In genomic region chr16:14545346-14545884, GRCh38 we compare ENCODE assay signal across 1 cellular context.
TF ChIP-seq lines count a peak whose summit lies in the region.

No MANE protein-coding gene starts in this region.

TF ChIP-seq in HepG2, 621 proteins besides CTCF, POLR2A, EP300 and RAD21 (continued from another document and continues in another):
- TF ChIP-seq ARID4A (CRISPR knock-in tag; IDR thresholded peaks at IDR 0.05; ENCODE audit: borderline replicate concordance) (peak; percentile 66; the same call in 1 of the 2 replicates), ZHX2 (IDR thresholded peaks at IDR 0.05; ENCODE audit: low read depth) (peak; percentile 65; the same call in 1 of the 2 replicates), ZHX2 (CRISPR knock-in tag; IDR thresholded peaks at IDR 0.05; ENCODE audit: borderline replicate concordance) (peak; percentile 14; the same call in 1 of the 2 replicates), SIN3B (IDR thresholded peaks at IDR 0.05; ENCODE audit: low read length) (0 out of 2 replicates have a peak, but pooled peaks have one; percentile 21), TFAP4 (IDR thresholded peaks at IDR 0.05; ENCODE audit: borderline replicate concordance, low read depth) (peak; percentile 55; the same call in 1 of the 2 replicates), SOX6 (IDR thresholded peaks at IDR 0.05) (no peak), SOX6 (CRISPR knock-in tag; IDR thresholded peaks at IDR 0.05) (peak; percentile 86), NFE2L1 (CRISPR knock-in tag; IDR thresholded peaks at IDR 0.05; ENCODE audit: borderline replicate concordance) (no peak), AGO2 (optimal IDR thresholded peaks at IDR 0.05; ENCODE audit: low read depth, low read length) (no peak), THRA (CRISPR knock-in tag; IDR thresholded peaks at IDR 0.05; ENCODE audit: borderline replicate concordance) (peak; percentile 87), KLF13 (CRISPR knock-in tag; IDR thresholded peaks at IDR 0.05) (no peak), CCAR2 (optimal IDR thresholded peaks at IDR 0.05; ENCODE audit: low read depth, low read length) (peak; percentile 84), ZNF737 (CRISPR knock-in tag; IDR thresholded peaks at IDR 0.05; ENCODE audit: borderline replicate concordance) (no peak), IKZF5 (CRISPR knock-in tag; IDR thresholded peaks at IDR 0.05) (peak; percentile 97), ZNF720 (CRISPR knock-in tag; IDR thresholded peaks at IDR 0.05) (no peak), NRL (CRISPR knock-in tag; IDR thresholded peaks at IDR 0.05; ENCODE audit: borderline replicate concordance) (no peak), ZNF503 (CRISPR knock-in tag; IDR thresholded peaks at IDR 0.05) (peak; percentile 89), MNT (IDR thresholded peaks at IDR 0.05) (no peak), AHR (CRISPR knock-in tag; IDR thresholded peaks at IDR 0.05) (no peak; the same call in 1 of the 2 replicates), HBP1 (CRISPR knock-in tag; IDR thresholded peaks at IDR 0.05; ENCODE audit: low read depth) (no peak), MTERF4 (CRISPR knock-in tag; IDR thresholded peaks at IDR 0.05) (no peak), ZNF282 (IDR thresholded peaks at IDR 0.05; ENCODE audit: partially characterized antibody) (no peak), HCFC1 (IDR thresholded peaks at IDR 0.05; ENCODE audit: low read depth, low read length) (no peak), MAZ (IDR thresholded peaks at IDR 0.05; ENCODE audit: borderline replicate concordance, low read depth, low read length) (no peak), MAZ (CRISPR knock-in tag; IDR thresholded peaks at IDR 0.05; ENCODE audit: low read depth) (no peak), TRAFD1 (CRISPR knock-in tag; IDR thresholded peaks at IDR 0.05; ENCODE audit: borderline replicate concordance) (no peak), TBX3 (IDR thresholded peaks at IDR 0.05; ENCODE audit: borderline replicate concordance) (peak; percentile 93)
